In the genomic region with DNA sequence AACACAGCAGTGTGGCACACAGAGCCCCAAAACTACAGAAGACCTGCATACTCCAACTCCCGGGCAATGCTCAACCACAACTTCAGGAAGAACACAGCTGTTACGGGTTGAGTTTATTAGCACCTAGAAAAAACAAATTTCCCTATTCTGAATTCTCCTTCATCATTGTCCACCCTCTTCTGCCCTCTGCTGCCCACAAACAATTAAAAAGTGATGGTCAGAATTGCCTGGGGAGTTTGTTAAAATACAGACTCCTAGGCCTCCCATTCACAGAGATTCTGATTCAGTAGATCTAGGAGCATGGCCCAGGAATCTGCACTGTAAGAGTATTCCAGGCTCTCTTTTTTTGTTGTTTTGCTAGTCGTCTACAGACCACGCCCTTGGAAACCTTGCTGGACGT, we compare ENCODE assay signal across 19 cellular contexts.
DNase-seq lines count a peak whose midpoint lies in the region; ATAC-seq and TF ChIP-seq lines count a peak whose summit lies in the region.
"Had no signal": no experiment of that assay in that cellular context is flagged by ENCODE, and none has a peak within 500 bp of the region (broad histone marks: within the 10 kb centered on the region; RNA-seq: fewer than 3 reads in every experiment).

No MANE protein-coding gene starts in this region.

- ATAC-seq in right lobe of liver, result peak in 3 of 4 donors; percentile 33 to 43 (median 37)
- no peak for ATAC-seq in GM21723 (IDR thresholded peaks at IDR 0.05; ENCODE audit: unreplicated experiment)
- no peak for ATAC-seq in HG02938 (IDR thresholded peaks at IDR 0.05; ENCODE audit: unreplicated experiment)

- H3K36me3 ChIP-seq in right lobe of liver, result no peaks in the 10 kb centered on the region
- H3K36me3 ChIP-seq: MG63 had no signal

- intact Hi-C loops in right lobe of liver (cut with DNase I), result no loop called here

- H3K27ac ChIP-seq in right lobe of liver, result no peak overlapping the region
- H3K27ac ChIP-seq: coronary artery had no signal

- H3K4me3 Mint-ChIP-seq in osteocyte (ENCODE audit: unreplicated experiment), result no peak overlapping the region

- peaks cover 9% of the 10 kb centered on the region for H3K27me3 Mint-ChIP-seq in osteocyte (ENCODE audit: unreplicated experiment)

- peak; percentile 54 for TF ChIP-seq CTCF in LNCaP clone FGC (IDR thresholded peaks at IDR 0.05; ENCODE audit: control insufficient read depth, extremely low read depth, insufficient read depth)
- peak; percentile 21 to 30 (median 30) for TF ChIP-seq CTCF in right lobe of liver (IDR thresholded peaks at IDR 0.05)
- no peak for TF ChIP-seq CTCF in osteocyte (IDR thresholded peaks at IDR 0.05)

- DNase-seq in DMS 273 (lab: John Stamatoyannopoulos, UW; ENCODE audit: unreplicated experiment) (peak; percentile 15), DMS 273 treated with DMSO at 0.1 percent for 48 hours (lab: John Stamatoyannopoulos, UW) (no peak), LNCaP clone FGC (ENCODE audit: low read depth) (peak; percentile 0), dermis blood vessel endothelial cell (peak; percentile 39), right lobe of liver (no peak), osteocyte (ENCODE audit: extremely low spot score, unreplicated experiment) (no peak)
- DNase-seq: 8988T; activated CD4-positive, alpha-beta T cell treated with anti-CD3 and anti-CD28 coated beads, Interleukin-2, amount 50 U/mL, for 1 hour; activated T-cell treated with anti-CD3 and anti-CD28 coated beads, Interleukin-2, amount 50 U/mL, for 48 hours; MG63; midbrain; NCI-H1930; nucleus accumbens; Right ventricle myocardium superior; stimulated activated naive CD4-positive, alpha-beta T cell; T1000 had no signal

- no peak overlapping the region for H3K4me3 ChIP-seq in LNCaP clone FGC (ENCODE audit: low read depth, low read length)
- no peak overlapping the region for H3K4me3 ChIP-seq in right lobe of liver
- H3K4me3 ChIP-seq: coronary artery, MG63 had no signal

- no peak overlapping the region for H3K27ac Mint-ChIP-seq in osteocyte (ENCODE audit: unreplicated experiment)

- H3K4me1 ChIP-seq in right lobe of liver, result peaks cover 0 to 9% (median 2%) of the 10 kb centered on the region in 4 donors

- H3K36me3 Mint-ChIP-seq in osteocyte (ENCODE audit: unreplicated experiment), result no peaks in the 10 kb centered on the region

- H3K9me3 ChIP-seq in right lobe of liver, result no peaks in the 10 kb centered on the region

- WGBS in right lobe of liver (ENCODE audit: insufficient coverage, low coverage, low lambda C conversion rate, missing lambda C conversion rate), result 56% methylated on average over 5 of the region's 5 CpGs

- no peaks in the 10 kb centered on the region for H3K4me1 Mint-ChIP-seq in osteocyte (ENCODE audit: unreplicated experiment)

- H3K27me3 ChIP-seq in right lobe of liver, result no peaks in the 10 kb centered on the region
- H3K27me3 ChIP-seq: MG63 had no signal

- no peaks in the 10 kb centered on the region for H3K9me3 Mint-ChIP-seq in osteocyte (ENCODE audit: unreplicated experiment)

- no peak for TF ChIP-seq POLR2A in right lobe of liver (IDR thresholded peaks at IDR 0.05)

Comparison
In these comparisons a context has a peak if more than half of its experiments do, and no peak if none do; other contexts are left out.
1. DNase-seq: peak in DMS 273 (single experiment), LNCaP clone FGC (single experiment) and dermis blood vessel endothelial cell (single experiment); none in DMS 273 treated with DMSO at 0.1 percent for 48 hours (single experiment), right lobe of liver (0 of 3) and osteocyte (single experiment).
2. ATAC-seq: peak in right lobe of liver (3 of 4); none in GM21723 (single experiment) and HG02938 (single experiment).